ENCODE assay signal across 1 cellular context in genomic region chr17:63945851-63946439, GRCh38.
A peak's percentile ranks its signal among the peaks of the same experiment; 100 is the strongest.
TF ChIP-seq lines count a peak whose summit lies in the region.

No MANE protein-coding gene starts in this region.

TF ChIP-seq in GM12878, 131 proteins besides CTCF, POLR2A, EP300 and RAD21 (continued from another document):
- TF ChIP-seq ZBED1 (IDR thresholded peaks at IDR 0.05; ENCODE audit: borderline replicate concordance) = no peak
- TF ChIP-seq IKZF2 (IDR thresholded peaks at IDR 0.05) = no peak
- no peak for TF ChIP-seq ZZZ3 (IDR thresholded peaks at IDR 0.05; ENCODE audit: control insufficient read depth, insufficient read length, low read depth)
- TF ChIP-seq BHLHE40 (IDR thresholded peaks at IDR 0.05; ENCODE audit: borderline replicate concordance in 1 of 2, low read depth in 2 of 2, low read length in 1 of 2) = peak; percentile 87 to 94
- TF ChIP-seq SMARCA5 (IDR thresholded peaks at IDR 0.05) = no peak; the same call in 1 of the 2 replicates
- peak; percentile 74 for TF ChIP-seq IKZF1 (conservative IDR thresholded peaks at IDR 0.05)
- TF ChIP-seq, protein P1, sequence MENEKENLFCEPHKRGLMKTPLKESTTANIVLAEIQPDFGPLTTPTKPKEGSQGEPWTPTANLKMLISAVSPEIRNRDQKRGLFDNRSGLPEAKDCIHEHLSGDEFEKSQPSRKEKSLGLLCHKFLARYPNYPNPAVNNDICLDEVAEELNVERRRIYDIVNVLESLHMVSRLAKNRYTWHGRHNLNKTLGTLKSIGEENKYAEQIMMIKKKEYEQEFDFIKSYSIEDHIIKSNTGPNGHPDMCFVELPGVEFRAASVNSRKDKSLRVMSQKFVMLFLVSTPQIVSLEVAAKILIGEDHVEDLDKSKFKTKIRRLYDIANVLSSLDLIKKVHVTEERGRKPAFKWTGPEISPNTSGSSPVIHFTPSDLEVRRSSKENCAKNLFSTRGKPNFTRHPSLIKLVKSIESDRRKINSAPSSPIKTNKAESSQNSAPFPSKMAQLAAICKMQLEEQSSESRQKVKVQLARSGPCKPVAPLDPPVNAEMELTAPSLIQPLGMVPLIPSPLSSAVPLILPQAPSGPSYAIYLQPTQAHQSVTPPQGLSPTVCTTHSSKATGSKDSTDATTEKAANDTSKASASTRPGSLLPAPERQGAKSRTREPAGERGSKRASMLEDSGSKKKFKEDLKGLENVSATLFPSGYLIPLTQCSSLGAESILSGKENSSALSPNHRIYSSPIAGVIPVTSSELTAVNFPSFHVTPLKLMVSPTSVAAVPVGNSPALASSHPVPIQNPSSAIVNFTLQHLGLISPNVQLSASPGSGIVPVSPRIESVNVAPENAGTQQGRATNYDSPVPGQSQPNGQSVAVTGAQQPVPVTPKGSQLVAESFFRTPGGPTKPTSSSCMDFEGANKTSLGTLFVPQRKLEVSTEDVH (IDR thresholded peaks at IDR 0.05; ENCODE audit: low read depth, partially characterized antibody) = no peak
- no peak for TF ChIP-seq NR2C1 (IDR thresholded peaks at IDR 0.05)
- TF ChIP-seq E4F1 (IDR thresholded peaks at IDR 0.05; ENCODE audit: borderline replicate concordance, partially characterized antibody) = no peak
- no peak for TF ChIP-seq ZNF274 (IDR thresholded peaks at IDR 0.05; ENCODE audit: insufficient read depth, insufficient read length)
- no peak for TF ChIP-seq FOS (IDR thresholded peaks at IDR 0.05; ENCODE audit: borderline replicate concordance, extremely low read depth, insufficient read length)
- TF ChIP-seq ZBTB33 (IDR thresholded peaks at IDR 0.05) = no peak
- TF ChIP-seq RCOR1 (conservative IDR thresholded peaks at IDR 0.05; ENCODE audit: low read depth, low read length) = no peak
- TF ChIP-seq EZH2 (IDR thresholded peaks at IDR 0.05; ENCODE audit: borderline replicate concordance, control insufficient read depth, low read depth, low read length) = no peak
- no peak for TF ChIP-seq ZNF592 (IDR thresholded peaks at IDR 0.05)
- peak; percentile 87 for TF ChIP-seq USF1 (IDR thresholded peaks at IDR 0.05; ENCODE audit: borderline replicate concordance, extremely low read length, insufficient read depth, low read depth, low read length)
- no peak for TF ChIP-seq RB1 (IDR thresholded peaks at IDR 0.05; ENCODE audit: borderline replicate concordance)
- TF ChIP-seq, protein P2, sequence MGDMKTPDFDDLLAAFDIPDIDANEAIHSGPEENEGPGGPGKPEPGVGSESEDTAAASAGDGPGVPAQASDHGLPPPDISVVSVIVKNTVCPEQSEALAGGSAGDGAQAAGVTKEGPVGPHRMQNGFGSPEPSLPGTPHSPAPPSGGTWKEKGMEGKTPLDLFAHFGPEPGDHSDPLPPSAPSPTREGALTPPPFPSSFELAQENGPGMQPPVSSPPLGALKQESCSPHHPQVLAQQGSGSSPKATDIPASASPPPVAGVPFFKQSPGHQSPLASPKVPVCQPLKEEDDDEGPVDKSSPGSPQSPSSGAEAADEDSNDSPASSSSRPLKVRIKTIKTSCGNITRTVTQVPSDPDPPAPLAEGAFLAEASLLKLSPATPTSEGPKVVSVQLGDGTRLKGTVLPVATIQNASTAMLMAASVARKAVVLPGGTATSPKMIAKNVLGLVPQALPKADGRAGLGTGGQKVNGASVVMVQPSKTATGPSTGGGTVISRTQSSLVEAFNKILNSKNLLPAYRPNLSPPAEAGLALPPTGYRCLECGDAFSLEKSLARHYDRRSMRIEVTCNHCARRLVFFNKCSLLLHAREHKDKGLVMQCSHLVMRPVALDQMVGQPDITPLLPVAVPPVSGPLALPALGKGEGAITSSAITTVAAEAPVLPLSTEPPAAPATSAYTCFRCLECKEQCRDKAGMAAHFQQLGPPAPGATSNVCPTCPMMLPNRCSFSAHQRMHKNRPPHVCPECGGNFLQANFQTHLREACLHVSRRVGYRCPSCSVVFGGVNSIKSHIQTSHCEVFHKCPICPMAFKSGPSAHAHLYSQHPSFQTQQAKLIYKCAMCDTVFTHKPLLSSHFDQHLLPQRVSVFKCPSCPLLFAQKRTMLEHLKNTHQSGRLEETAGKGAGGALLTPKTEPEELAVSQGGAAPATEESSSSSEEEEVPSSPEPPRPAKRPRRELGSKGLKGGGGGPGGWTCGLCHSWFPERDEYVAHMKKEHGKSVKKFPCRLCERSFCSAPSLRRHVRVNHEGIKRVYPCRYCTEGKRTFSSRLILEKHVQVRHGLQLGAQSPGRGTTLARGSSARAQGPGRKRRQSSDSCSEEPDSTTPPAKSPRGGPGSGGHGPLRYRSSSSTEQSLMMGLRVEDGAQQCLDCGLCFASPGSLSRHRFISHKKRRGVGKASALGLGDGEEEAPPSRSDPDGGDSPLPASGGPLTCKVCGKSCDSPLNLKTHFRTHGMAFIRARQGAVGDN (IDR thresholded peaks at IDR 0.05) = no peak
- no peak for TF ChIP-seq KLF5 (IDR thresholded peaks at IDR 0.05; ENCODE audit: partially characterized antibody)
- TF ChIP-seq SP1 (IDR thresholded peaks at IDR 0.05; ENCODE audit: low read depth, low read length) = no peak
- no peak for TF ChIP-seq SMC3 (IDR thresholded peaks at IDR 0.05; ENCODE audit: borderline replicate concordance, low read length)
- no peak for TF ChIP-seq FOXK2 (IDR thresholded peaks at IDR 0.05)
- no peak for TF ChIP-seq SUPT20H (IDR thresholded peaks at IDR 0.05; ENCODE audit: borderline replicate concordance, control insufficient read depth, low read depth, low read length)
- TF ChIP-seq SREBF2 (IDR thresholded peaks at IDR 0.05; ENCODE audit: low read length) = no peak
- no peak for TF ChIP-seq ZNF24 (IDR thresholded peaks at IDR 0.05)
- no peak for TF ChIP-seq BCL11A (IDR thresholded peaks at IDR 0.05; ENCODE audit: low read depth, low read length)
- TF ChIP-seq NR2C2 (IDR thresholded peaks at IDR 0.05; ENCODE audit: borderline replicate concordance, control insufficient read depth, insufficient read length, low read depth) = no peak
- no peak for TF ChIP-seq CREM (IDR thresholded peaks at IDR 0.05; ENCODE audit: low read depth)
- peak; percentile 28 for TF ChIP-seq RELA (IDR thresholded peaks at IDR 0.05; ENCODE audit: borderline replicate concordance, partially characterized antibody)
- 0 out of 2 replicates have a peak, but pooled peaks have one; percentile 23 for TF ChIP-seq MAX (IDR thresholded peaks at IDR 0.05; ENCODE audit: low read depth, low read length)
- peak; percentile 46; the same call in 1 of the 2 replicates for TF ChIP-seq NR2F1 (conservative IDR thresholded peaks at IDR 0.05)
- peak; percentile 68; the same call in 1 of the 2 replicates for TF ChIP-seq PAX5 (IDR thresholded peaks at IDR 0.05; ENCODE audit: borderline replicate concordance, low read depth, low read length)
